In the genomic region with DNA sequence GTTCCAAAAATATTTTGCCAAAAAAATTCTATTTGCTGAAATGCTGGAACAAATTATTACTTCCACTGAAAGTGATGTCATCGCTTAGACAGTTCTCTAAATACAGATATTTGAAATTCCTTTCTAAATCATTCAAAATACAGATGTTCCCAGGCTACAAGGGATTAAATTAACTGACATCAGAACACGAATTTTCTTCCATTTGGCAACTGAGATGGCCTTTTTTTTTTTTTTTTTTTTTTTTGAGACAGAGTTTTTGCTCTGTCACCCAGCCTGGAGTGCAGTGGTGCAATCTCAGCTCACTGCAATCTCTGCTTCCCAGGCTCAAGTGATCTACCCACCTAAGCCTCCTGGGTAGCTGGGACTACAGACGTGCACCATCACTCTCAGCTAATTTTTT, we compare ENCODE assay signal across 15 cellular contexts. TPM values are rescaled to one million over a fixed set of nuclear protein-coding genes. Genes with fewer than 3 reads are reported as not detected.
A peak's percentile ranks its signal among the peaks of the same experiment; 100 is the strongest.
DNase-seq lines count a peak whose midpoint lies in the region; ATAC-seq, FAIRE-seq and TF ChIP-seq lines count a peak whose summit lies in the region.
"Had no signal": no experiment of that assay in that cellular context is flagged by ENCODE, and none has a peak within 500 bp of the region (broad histone marks: within the 10 kb centered on the region; RNA-seq: fewer than 3 reads in every experiment).

No MANE protein-coding gene starts in this region.

- TF ChIP-seq CTCF in AG04450 (IDR thresholded peaks at IDR 0.05; ENCODE audit: low read depth, low read length) (no peak), left lung (IDR thresholded peaks at IDR 0.05) (no peak), Calu3 (IDR thresholded peaks at IDR 0.05; ENCODE audit: unreplicated experiment) (no peak), mesothelial cell of epicardium (IDR thresholded peaks at IDR 0.05; ENCODE audit: unreplicated experiment) (no peak)

- no peak for FAIRE-seq in HTR-8/SVneo (lab: Jason Lieb, UNC)

- H3K4me3 Mint-ChIP-seq in Calu3 (ENCODE audit: low read depth, unreplicated experiment) (no peak overlapping the region), mesothelial cell of epicardium (no peak overlapping the region)
- H3K4me3 Mint-ChIP-seq: activated CD4-positive, alpha-beta T cell treated with anti-CD3 and anti-CD28 coated beads for 36 hours; B cell; memory B cell had no signal

- peak; percentile 27 for ATAC-seq in left lung
- ATAC-seq: activated CD4-positive, alpha-beta T cell treated with anti-CD3 and anti-CD28 coated beads for 36 hours had no signal

- H3K27me3 ChIP-seq in AG04450 (ENCODE audit: control insufficient read depth, insufficient read depth, low read length) (no peaks in the 10 kb centered on the region), left lung (no peaks in the 10 kb centered on the region)
- H3K27me3 ChIP-seq: ascending aorta, ovary, vagina had no signal

- H3K9me3 ChIP-seq in AG04450 (ENCODE audit: control insufficient read depth, insufficient read depth, low read length) (no peaks in the 10 kb centered on the region), left lung (no peaks in the 10 kb centered on the region)
- H3K9me3 ChIP-seq: ascending aorta, ovary, vagina had no signal

- POLR2A ChIA-PET in AG04450 (lab: Yijun Ruan, JAX), result interaction anchor here (0.9 to 1.4 kb wide), 2 partner anchors 56 to 57 kb away, joined by 3 to 4 read pairs; partner anchors contain the start of gene P4HA1

- DNase-seq in AG04450 (ENCODE audit: low read depth, low spot score), result peak; percentile 37
- peak; percentile 30 for DNase-seq in HTR-8/SVneo (ENCODE audit: insufficient read length, low spot score)
- DNase-seq in dedifferentiated amniotic fluid mesenchymal stem cell (ENCODE audit: extremely low spot score), result peak; percentile 85
- DNase-seq in left lung, result no peak
- DNase-seq in NCI-H2196 (lab: John Stamatoyannopoulos, UW; ENCODE audit: unreplicated experiment), result no peak
- DNase-seq in Calu3, result no peak
- DNase-seq in NCI-H1694 (lab: John Stamatoyannopoulos, UW), result no peak
- no peak for DNase-seq in mesothelial cell of epicardium (ENCODE audit: low spot score in 2 of 2, unreplicated experiment in 2 of 2)
- DNase-seq: activated CD4-positive, alpha-beta T cell treated with anti-CD3 and anti-CD28 coated beads for 36 hours; activated T-cell treated with anti-CD3 and anti-CD28 coated beads, Interleukin-2, amount 50 U/mL, for 48 hours; ovary had no signal

- H3K4me1 Mint-ChIP-seq in Calu3 (ENCODE audit: low read depth, unreplicated experiment) (peaks cover 5% of the 10 kb centered on the region), mesothelial cell of epicardium (peaks cover 10% of the 10 kb centered on the region)
- H3K4me1 Mint-ChIP-seq: B cell, memory B cell had no signal

- H3K36me3 ChIP-seq in left lung, result peaks cover 0 to 60% of the 10 kb centered on the region in 2 donors
- H3K36me3 ChIP-seq: ovary had no signal

- H3K4me3 ChIP-seq in AG04450 (ENCODE audit: low read depth, low read length), result no peak overlapping the region
- H3K4me3 ChIP-seq in left lung, result no peak overlapping the region
- H3K4me3 ChIP-seq: ascending aorta, ovary, vagina had no signal

- CTCF ChIA-PET in AG04450 (lab: Charles Lee) (interaction anchor here (0.5 kb wide), 1 partner anchor 100 kb away, joined by 3 read pairs; no protein-coding TSS in a partner anchor), Calu3 (lab: Charles Lee) (interaction anchor here (0.7 kb wide), 1 partner anchor 481 kb away, joined by 3 read pairs; no protein-coding TSS in a partner anchor)

- no peaks in the 10 kb centered on the region for H3K9me3 Mint-ChIP-seq in Calu3 (ENCODE audit: low read depth, unreplicated experiment)
- H3K9me3 Mint-ChIP-seq in mesothelial cell of epicardium, result peaks cover 2% of the 10 kb centered on the region
- H3K9me3 Mint-ChIP-seq: memory B cell had no signal

- no peak overlapping the region for H3K27ac Mint-ChIP-seq in Calu3 (ENCODE audit: unreplicated experiment)
- no peak overlapping the region for H3K27ac Mint-ChIP-seq in mesothelial cell of epicardium
- H3K27ac Mint-ChIP-seq: activated CD4-positive, alpha-beta T cell treated with anti-CD3 and anti-CD28 coated beads for 36 hours; B cell; memory B cell had no signal

- H3K4me1 ChIP-seq in left lung, result peaks cover 0 to 5% of the 10 kb centered on the region in 2 donors

- intact Hi-C loops in left lung (cut with DNase I), result no loop called here
- intact Hi-C loops in Calu3 (cut with micrococcal nuclease; ENCODE audit: unreplicated experiment), result no loop called here

- BruUV-seq in Calu3 (replicated peaks; lab: Mats Ljungman, UMichigan), result no TSS peak

- H3K27me3 Mint-ChIP-seq in Calu3 (ENCODE audit: unreplicated experiment) (no peaks in the 10 kb centered on the region), mesothelial cell of epicardium (ENCODE audit: low read depth) (no peaks in the 10 kb centered on the region)
- H3K27me3 Mint-ChIP-seq: activated CD4-positive, alpha-beta T cell treated with anti-CD3 and anti-CD28 coated beads for 36 hours; B cell; memory B cell had no signal

- no peaks in the 10 kb centered on the region for H3K36me3 Mint-ChIP-seq in Calu3 (ENCODE audit: insufficient read depth, unreplicated experiment)
- peaks cover 18% of the 10 kb centered on the region for H3K36me3 Mint-ChIP-seq in mesothelial cell of epicardium

- peak overlapping the region; percentile 76 for H3K27ac ChIP-seq in AG04450 (ENCODE audit: low read depth, low read length)
- no peak overlapping the region for H3K27ac ChIP-seq in left lung
- H3K27ac ChIP-seq: ovary, vagina had no signal

RNA-seq across cellular contexts. Expression of gene P4HA1, which starts 57.0 kb away (rescaled TPM):
- 176 and 245 TPM in 2 replicates for polyA plus RNA-seq in AG04450 (2011; rRNA removed)
- polyA minus RNA-seq in AG04450 (2011; rRNA and poly(A)+ RNA removed), result 53.7 and 100 TPM in 2 replicates
- total RNA-seq in left lung (10 to 100 TPM; 49.3 to 60.3 TPM), Calu3 (2022) (20.3 and 20.9 TPM in 2 replicates), mesothelial cell of epicardium (103 to 111 TPM (median 105 TPM) in 3 replicates)

Comparison
In these comparisons a context has a peak if more than half of its experiments do, and no peak if none do; other contexts are left out.
1. DNase-seq: peak in AG04450 (single experiment), HTR-8/SVneo (single experiment) and dedifferentiated amniotic fluid mesenchymal stem cell (single experiment); none in left lung (0 of 2), NCI-H2196 (single experiment), Calu3 (single experiment), NCI-H1694 (single experiment) and mesothelial cell of epicardium (0 of 2).